Comparison of ENCODE assay signal across 1 cellular context in genomic region chr7:99545308-99545707, GRCh38. TPM values are rescaled to one million over a fixed set of nuclear protein-coding genes. Genes with fewer than 3 reads are reported as not detected.
"Had no signal": no experiment of that assay in that cellular context is flagged by ENCODE, and none has a peak within 500 bp of the region (broad histone marks: within the 10 kb centered on the region; RNA-seq: fewer than 3 reads in every experiment).

No MANE protein-coding gene starts in this region.

RNA-seq across cellular contexts. Expression of gene TMEM225B, which starts 52.8 kb away (rescaled TPM):
- total RNA-seq: cardiac septum had no signal
